ENCODE assay signal across 13 cellular contexts in the genomic region with DNA sequence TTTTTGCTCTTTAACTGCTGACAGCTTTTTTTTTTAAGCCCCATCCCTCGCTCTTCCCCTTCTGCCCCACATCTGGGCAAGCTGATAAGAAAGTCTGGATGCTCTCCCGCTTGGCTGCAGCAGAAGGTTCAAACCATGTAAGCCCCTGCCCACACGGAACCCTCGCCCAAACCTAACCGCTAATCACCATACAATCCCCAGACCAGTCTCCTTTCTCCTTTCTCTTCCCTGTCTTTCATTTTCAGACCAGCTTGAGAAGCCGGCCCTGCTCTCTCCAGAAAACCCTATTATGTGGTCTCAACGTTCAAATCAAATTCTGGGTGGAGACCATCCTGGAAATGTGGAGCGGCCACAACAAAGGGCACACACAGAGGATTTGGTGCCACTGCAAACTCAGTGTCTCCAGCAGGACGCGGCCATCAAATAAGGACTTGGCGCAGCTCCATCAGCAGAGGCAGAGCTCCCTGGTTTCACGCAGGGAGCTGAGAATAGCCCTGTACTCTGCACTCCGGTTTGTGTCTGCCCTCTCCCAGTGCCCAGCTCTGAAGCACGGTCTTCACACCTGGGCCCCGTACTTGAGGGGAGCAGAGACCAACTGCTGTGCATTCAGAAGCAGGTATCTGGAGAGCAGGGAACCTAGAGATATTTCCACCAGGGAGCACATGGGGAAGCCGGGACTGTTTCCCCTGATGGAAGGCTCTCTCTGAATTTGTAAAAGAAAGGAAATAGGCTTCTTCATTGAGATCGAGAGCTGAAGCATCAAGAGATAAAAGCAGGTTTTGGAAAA.
DNase-seq lines count a peak whose midpoint lies in the region; ATAC-seq, FAIRE-seq and TF ChIP-seq lines count a peak whose summit lies in the region.
"Had no signal": no experiment of that assay in that cellular context is flagged by ENCODE, and none has a peak within 500 bp of the region (broad histone marks: within the 10 kb centered on the region; RNA-seq: fewer than 3 reads in every experiment).

No MANE protein-coding gene starts in this region.

- WGBS in psoas muscle, 3 donors: 57 to 68% (median 66%) methylated on average over 17 of the region's 17 CpGs
- 73 to 85% (median 82%) methylated on average over 17 of the region's 17 CpGs for WGBS in small intestine, 3 donors

- H3K9me3 ChIP-seq in endothelial cell of umbilical vein (replicated peaks; ENCODE audit: control insufficient read depth, insufficient read depth, low read length) (no peaks in the 10 kb centered on the region), psoas muscle (no peaks in the 10 kb centered on the region), small intestine (ENCODE audit: control insufficient read depth, low read depth) (no peaks in the 10 kb centered on the region), mucosa of descending colon (no peaks in the 10 kb centered on the region)

- no peaks in the 10 kb centered on the region for H3K9me1 ChIP-seq in endothelial cell of umbilical vein (replicated peaks; ENCODE audit: control insufficient read depth, extremely low read depth, insufficient read depth, low read length)

- peak overlapping the region; percentile 13 for H3K4me2 ChIP-seq in endothelial cell of umbilical vein (ENCODE audit: insufficient read depth, low read length)

- H3K4me1 ChIP-seq in endothelial cell of umbilical vein (ENCODE audit: control insufficient read depth, extremely low read depth, insufficient read depth, low read length) (peaks cover 62% of the 10 kb centered on the region), psoas muscle (peaks cover 5% of the 10 kb centered on the region), small intestine (ENCODE audit: control insufficient read depth in 2 of 2, insufficient read depth in 1 of 2, low read depth in 1 of 2, low read length in 1 of 2) (no peaks in the 10 kb centered on the region), mucosa of descending colon (ENCODE audit: low read depth) (peaks cover 2% of the 10 kb centered on the region)

- no peaks in the 10 kb centered on the region for H3K27me3 ChIP-seq in endothelial cell of umbilical vein (ENCODE audit: control insufficient read depth in 2 of 2, insufficient read depth in 2 of 2, low read length in 2 of 2)
- no peaks in the 10 kb centered on the region for H3K27me3 ChIP-seq in psoas muscle (ENCODE audit: insufficient read depth in 3 of 3, low read length in 2 of 3)
- H3K27me3 ChIP-seq in small intestine (ENCODE audit: control insufficient read depth in 2 of 2, insufficient read depth in 2 of 2, low read length in 2 of 2): no peaks in the 10 kb centered on the region

- H3K4me3 ChIP-seq in endothelial cell of umbilical vein (replicated peaks in 1 of 3; ENCODE audit: insufficient read depth in 1 of 3, low read depth in 1 of 3, low read length in 3 of 3): no peak overlapping the region
- H3K4me3 ChIP-seq in psoas muscle: no peak overlapping the region
- no peak overlapping the region for H3K4me3 ChIP-seq in small intestine (ENCODE audit: low read depth in 1 of 2, low read length in 2 of 2)
- no peak overlapping the region for H3K4me3 ChIP-seq in mucosa of descending colon

- H3K27ac ChIP-seq in endothelial cell of umbilical vein (ENCODE audit: insufficient read depth, low read depth, low read length) (peak overlapping the region; percentile 25), psoas muscle (peak overlapping the region; percentile 74), small intestine (ENCODE audit: low read depth in 1 of 2, low read length in 1 of 2) (no peak overlapping the region)

- no peak for TF ChIP-seq CTCF in endothelial cell of umbilical vein (IDR thresholded peaks at IDR 0.05; ENCODE audit: extremely low read depth in 1 of 2, insufficient read depth in 1 of 2, low read depth in 1 of 2, low read length in 2 of 2)
- no peak for TF ChIP-seq CTCF in psoas muscle (IDR thresholded peaks at IDR 0.05)
- no peak for TF ChIP-seq CTCF in mucosa of descending colon (IDR thresholded peaks at IDR 0.05)

- CTCF ChIA-PET in endothelial cell of umbilical vein (lab: Charles Lee): interaction anchor here (0.6 to 2.3 kb wide), 3 partner anchors 10 to 556 kb away, joined by 3 to 8 read pairs (median 4); no protein-coding TSS in a partner anchor

- no peak for TF ChIP-seq POLR2A in endothelial cell of umbilical vein (IDR thresholded peaks at IDR 0.05; ENCODE audit: low read depth, low read length)

- H3K36me3 ChIP-seq in endothelial cell of umbilical vein (ENCODE audit: control insufficient read depth in 2 of 2, extremely low read depth in 1 of 2, insufficient read depth in 2 of 2, low read length in 2 of 2): peaks cover 0 to 4% of the 10 kb centered on the region in 2 experiments
- H3K36me3 ChIP-seq in psoas muscle (ENCODE audit: insufficient read depth in 1 of 2, low read depth in 1 of 2): no peaks in the 10 kb centered on the region
- H3K36me3 ChIP-seq in small intestine (ENCODE audit: control insufficient read depth in 2 of 2, insufficient read depth in 2 of 2, low read length in 2 of 2): no peaks in the 10 kb centered on the region
- no peaks in the 10 kb centered on the region for H3K36me3 ChIP-seq in mucosa of descending colon (ENCODE audit: low read depth)

- dilution Hi-C loops in endothelial cell of umbilical vein (cut with MboI; ENCODE audit: extremely low pct_ligation_motif_present, low sequenced_read_pairs): no loop called here

- POLR2A ChIA-PET in endothelial cell of umbilical vein (lab: Charles Lee): interaction anchor here (0.6 kb wide), 1 partner anchor 21 kb away, joined by 7 read pairs; no protein-coding TSS in a partner anchor

- FAIRE-seq in endothelial cell of umbilical vein (lab: Jason Lieb, UNC): no peak
- FAIRE-seq in small intestine (lab: Jason Lieb, UNC): no peak
- FAIRE-seq: bronchial epithelial cell, islet of Langerhans, TTC549 had no signal

- H4K20me1 ChIP-seq in endothelial cell of umbilical vein (replicated peaks; ENCODE audit: control insufficient read depth, extremely low read depth, insufficient read depth, low read length): no peaks in the 10 kb centered on the region

- ATAC-seq in psoas muscle: peak in 3 of 4 donors; percentile 43 to 78 (median 63)
- no peak for ATAC-seq in mucosa of descending colon
- ATAC-seq: Panc1 had no signal

- no TSS peak for BruUV-seq in endothelial cell of umbilical vein (replicated peaks; lab: Mats Ljungman, UMichigan)

- DNase-seq in GDM1 (lab: John Stamatoyannopoulos, UW) (peak; percentile 92), NCI-H345 treated with DMSO at 0.1 percent for 48 hours (lab: John Stamatoyannopoulos, UW; ENCODE audit: unreplicated experiment) (peak; percentile 93), endothelial cell of umbilical vein (ENCODE audit: low read depth, low spot score) (peak; percentile 46), psoas muscle (peak in 1 of 2 donors; percentile 60), small intestine (no peak), CD1c-positive myeloid dendritic cell (ENCODE audit: extremely low spot score) (no peak), AML-193 (lab: John Stamatoyannopoulos, UW) (no peak), mucosa of descending colon (no peak)
- DNase-seq: stimulated activated CD4-positive, alpha-beta T cell treated with anti-CD3 and anti-CD28 coated beads, Interleukin-15, amount 100 ng/mL, for 24 hours had no signal

- peak overlapping the region; percentile 32 for H2AFZ ChIP-seq in endothelial cell of umbilical vein (ENCODE audit: low read depth, low read length)

- no peak overlapping the region for H3K9ac ChIP-seq in endothelial cell of umbilical vein (replicated peaks; ENCODE audit: extremely low read depth, insufficient read depth, low read length)

- intact Hi-C loops in endothelial cell of umbilical vein (cut with micrococcal nuclease): no loop called here
- intact Hi-C loops in psoas muscle (cut with DNase I): no loop called here
- intact Hi-C loops in mucosa of descending colon (cut with DNase I, micrococcal nuclease): no loop called here

- no peaks in the 10 kb centered on the region for H3K79me2 ChIP-seq in endothelial cell of umbilical vein (ENCODE audit: control insufficient read depth, insufficient read depth, low read length)

TF ChIP-seq in endothelial cell of umbilical vein, 7 proteins besides CTCF, POLR2A, EP300 and RAD21:
- TF ChIP-seq JUN (IDR thresholded peaks at IDR 0.05; ENCODE audit: borderline replicate concordance, insufficient read depth, insufficient read length, low read depth) (no peak), MYC (IDR thresholded peaks at IDR 0.05; ENCODE audit: low read depth, low read length) (no peak), GATA2 (IDR thresholded peaks at IDR 0.05; ENCODE audit: insufficient read depth, insufficient read length, low read depth, low read length) (no peak), FOS (IDR thresholded peaks at IDR 0.05; ENCODE audit: borderline replicate concordance, insufficient read depth, low read length) (no peak), POLR2AphosphoS5 (IDR thresholded peaks at IDR 0.05; ENCODE audit: insufficient read depth, low read depth, low read length) (no peak), EZH2 (IDR thresholded peaks at IDR 0.05; ENCODE audit: borderline replicate concordance, low read depth, low read length, severe bottlenecking) (no peak)
- TF ChIP-seq, protein P1, sequence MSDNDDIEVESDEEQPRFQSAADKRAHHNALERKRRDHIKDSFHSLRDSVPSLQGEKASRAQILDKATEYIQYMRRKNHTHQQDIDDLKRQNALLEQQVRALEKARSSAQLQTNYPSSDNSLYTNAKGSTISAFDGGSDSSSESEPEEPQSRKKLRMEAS (IDR thresholded peaks at IDR 0.05; ENCODE audit: insufficient read depth, insufficient read length): no peak

Comparison
In these comparisons a context has a peak if more than half of its experiments do, and no peak if none do; other contexts are left out.
1. DNase-seq: peak in GDM1 (single experiment), NCI-H345 treated with DMSO at 0.1 percent for 48 hours (single experiment) and endothelial cell of umbilical vein (single experiment); none in small intestine (single experiment), CD1c-positive myeloid dendritic cell (single experiment), AML-193 (0 of 2) and mucosa of descending colon (0 of 3).
2. H3K27ac ChIP-seq: peak in endothelial cell of umbilical vein (single experiment) and psoas muscle (single experiment); none in small intestine (0 of 2).